ENCODE assay signal across 16 cellular contexts in the genomic region with DNA sequence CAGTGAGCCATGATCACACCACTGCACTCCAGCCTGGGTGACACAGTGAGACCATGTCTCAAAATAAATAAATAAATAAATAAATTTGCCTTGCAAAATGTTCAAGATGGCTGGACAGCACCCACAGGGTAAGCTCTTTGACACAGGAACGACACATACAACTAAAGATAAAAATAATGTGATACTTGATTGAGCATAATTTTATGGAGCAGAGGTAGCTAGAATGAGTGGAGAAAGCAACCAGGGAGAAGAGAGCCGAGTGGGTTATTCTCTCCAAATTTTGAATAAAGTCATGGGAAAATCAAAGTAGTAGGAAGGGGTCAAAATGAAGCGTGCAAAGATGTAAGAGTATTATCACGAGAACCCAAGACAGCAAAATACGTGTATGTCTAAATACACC.
DNase-seq lines count a peak whose midpoint lies in the region; ATAC-seq and TF ChIP-seq lines count a peak whose summit lies in the region.
"Had no signal": no experiment of that assay in that cellular context is flagged by ENCODE, and none has a peak within 500 bp of the region (broad histone marks: within the 10 kb centered on the region; RNA-seq: fewer than 3 reads in every experiment).

No MANE protein-coding gene starts in this region.

- H3K9ac ChIP-seq in BLaER1 (peak overlapping the region; percentile 89), KMS-11 (peak overlapping the region; percentile 76)

- H3K9me3 ChIP-seq in BLaER1 (peaks cover 11% of the 10 kb centered on the region), neutrophil (no peaks in the 10 kb centered on the region)

- POLR2A ChIA-PET in RWPE1 (lab: Yijun Ruan, JAX; ENCODE audit: low non-redundant PET), result no interaction called here

- H3K27me3 ChIP-seq in BLaER1 (no peaks in the 10 kb centered on the region), KMS-11 (ENCODE audit: insufficient read depth, low read depth) (no peaks in the 10 kb centered on the region), neutrophil (no peaks in the 10 kb centered on the region)

- TF ChIP-seq CTCF in KMS-11 (conservative IDR thresholded peaks at IDR 0.05; ENCODE audit: low read depth, low read length) (no peak), neutrophil (IDR thresholded peaks at IDR 0.05) (no peak), RWPE1 (conservative IDR thresholded peaks at IDR 0.05; ENCODE audit: low read depth) (no peak)

- H4K20me1 ChIP-seq in BLaER1, result no peaks in the 10 kb centered on the region
- no peaks in the 10 kb centered on the region for H4K20me1 ChIP-seq in KMS-11 (ENCODE audit: insufficient read depth)

- peak overlapping the region; percentile 89 for H3K4me2 ChIP-seq in BLaER1
- H3K4me2 ChIP-seq in KMS-11, result peak overlapping the region; percentile 60
- H3K4me2 ChIP-seq: GM23338 had no signal

- H3K36me3 ChIP-seq in BLaER1 (no peaks in the 10 kb centered on the region), KMS-11 (ENCODE audit: insufficient read depth) (no peaks in the 10 kb centered on the region), neutrophil (no peaks in the 10 kb centered on the region)

- no peak for ATAC-seq in GM19455 (IDR thresholded peaks at IDR 0.05; ENCODE audit: unreplicated experiment)
- ATAC-seq in GM18520 (IDR thresholded peaks at IDR 0.05; ENCODE audit: unreplicated experiment), result no peak
- ATAC-seq: GM23338 had no signal

- H3K4me1 ChIP-seq in BLaER1, result peaks cover 82% of the 10 kb centered on the region
- H3K4me1 ChIP-seq in KMS-11 (ENCODE audit: low read depth, poor library complexity, severe bottlenecking), result peaks cover 59% of the 10 kb centered on the region
- peaks cover 90 to 99% of the 10 kb centered on the region in 2 experiments for H3K4me1 ChIP-seq in neutrophil (ENCODE audit: control insufficient read depth in 1 of 2, insufficient read depth in 1 of 2, low read depth in 1 of 2, low read length in 1 of 2)

- H3K27ac ChIP-seq in BLaER1 (peak overlapping the region; percentile 89), KMS-11 (peak overlapping the region; percentile 80), neutrophil (peak overlapping the region; percentile 65), RWPE1 (no peak overlapping the region)
- H3K27ac ChIP-seq: C4-2B had no signal

- no peak for DNase-seq in RWPE1 (ENCODE audit: low spot score)
- DNase-seq: ACHN; CD4-positive, alpha-beta memory T cell; COR-L47; DMS153; DND-41; GDM1; KG1 had no signal

- CTCF ChIA-PET in RWPE1 (lab: Yijun Ruan, JAX), result interaction anchor here (0.6 to 0.7 kb wide), 2 partner anchors 11 to 75 kb away, joined by 3 to 7 read pairs; no protein-coding TSS in a partner anchor

- H2AFZ ChIP-seq in KMS-11 (ENCODE audit: low read depth), result no peak overlapping the region

- peaks cover 31% of the 10 kb centered on the region for H3K79me2 ChIP-seq in KMS-11 (ENCODE audit: insufficient read depth, low read depth)

- H3K4me3 ChIP-seq in BLaER1 (peak overlapping the region; percentile 70), GM08714 (ENCODE audit: low read length) (peak overlapping the region; percentile 93), KMS-11 (IDR thresholded peaks at IDR 0.05; ENCODE audit: insufficient read depth, low read depth, low read length) (no peak overlapping the region), neutrophil (ENCODE audit: low read depth in 1 of 2, low read length in 1 of 2) (no peak overlapping the region)
- H3K4me3 ChIP-seq: GM23338 had no signal

Comparison
In these comparisons a context has a peak if more than half of its experiments do, and no peak if none do; other contexts are left out.
1. H3K4me3 ChIP-seq: peak in BLaER1 (single experiment) and GM08714 (single experiment); none in KMS-11 (single experiment) and neutrophil (0 of 2).